In genomic region chr5:154625031-154625430, GRCh38 we compare ENCODE assay signal across 22 cellular contexts.
DNase-seq lines count a peak whose midpoint lies in the region; ATAC-seq and TF ChIP-seq lines count a peak whose summit lies in the region.
"Had no signal": no experiment of that assay in that cellular context is flagged by ENCODE, and none has a peak within 500 bp of the region (broad histone marks: within the 10 kb centered on the region; RNA-seq: fewer than 3 reads in every experiment).

No MANE protein-coding gene starts in this region.

- intact Hi-C loops in head of caudate nucleus (cut with DNase I) = no loop called here
- intact Hi-C loops in mammary epithelial cell (cut with micrococcal nuclease) = no loop called here

- POLR2A ChIA-PET in GM10248 (lab: Yijun Ruan, JAX) (no interaction called here), HEK293T (lab: Yijun Ruan, JAX) (no interaction called here)

- H3K36me3 ChIP-seq in mammary epithelial cell (ENCODE audit: insufficient read depth, low read length) = no peaks in the 10 kb centered on the region
- H3K36me3 ChIP-seq: BLaER1 had no signal

- no peaks in the 10 kb centered on the region for H3K79me2 ChIP-seq in mammary epithelial cell (ENCODE audit: insufficient read depth, low read length)

- H3K4me3 ChIP-seq in mammary epithelial cell (replicated peaks in 1 of 3; ENCODE audit: insufficient read depth in 1 of 3, low read depth in 2 of 3, low read length in 3 of 3) = no peak overlapping the region
- H3K4me3 ChIP-seq: A549, BLaER1, GM23338 had no signal

- no peak for ATAC-seq in GM18505 (IDR thresholded peaks at IDR 0.05; ENCODE audit: unreplicated experiment)
- ATAC-seq in HG03159 (IDR thresholded peaks at IDR 0.05; ENCODE audit: unreplicated experiment) = no peak
- ATAC-seq: A549; CD8-positive, alpha-beta T cell; GM23338; HCT116 had no signal

- H4K20me1 ChIP-seq in mammary epithelial cell (ENCODE audit: insufficient read depth, low read length) = no peaks in the 10 kb centered on the region
- H4K20me1 ChIP-seq: BLaER1 had no signal

- H3K9me3 ChIP-seq in mammary epithelial cell (replicated peaks; ENCODE audit: insufficient read depth, low read length) = no peaks in the 10 kb centered on the region
- H3K9me3 ChIP-seq: A549, BLaER1, Caco-2 had no signal

- in situ Hi-C loops in mammary epithelial cell (cut with MboI; ENCODE audit: low sequenced_read_pairs in 2 of 2) = loop anchor here in 1 of 2 donors (25.0 kb wide), 1 partner anchor 638 kb away; no protein-coding TSS in a partner anchor

- no TSS peak for BruUV-seq in mammary epithelial cell (replicated peaks; lab: Mats Ljungman, UMichigan)

- no peak for TF ChIP-seq CTCF in GM10248 (IDR thresholded peaks at IDR 0.05; ENCODE audit: control extremely low read depth, extremely low read depth, low read depth, missing control alignments)
- TF ChIP-seq CTCF in mammary epithelial cell (conservative IDR thresholded peaks at IDR 0.05 in 1 of 2, IDR thresholded peaks at IDR 0.05 in 1 of 2; ENCODE audit: extremely low read depth in 1 of 2, insufficient read depth in 1 of 2, low read depth in 1 of 2, low read length in 2 of 2) = no peak

- DNase-seq in AG20443 (ENCODE audit: low spot score) = peak; percentile 6
- peak; percentile 4 for DNase-seq in GM10248 (ENCODE audit: extremely low spot score)
- DNase-seq in HEK293T (ENCODE audit: extremely low spot score) = peak; percentile 2
- DNase-seq in head of caudate nucleus = peak in 24 of 42 donors; percentile 17 to 75 (median 37)
- no peak for DNase-seq in NCI-H128 (lab: John Stamatoyannopoulos, UW; ENCODE audit: unreplicated experiment)
- DNase-seq in mammary epithelial cell = no peak
- DNase-seq: 8988T; ACHN; Caco-2; CD4-positive, CD25-positive, alpha-beta regulatory T cell; CD8-positive, alpha-beta T cell; DMS153; DMS79 treated with DMSO at 0.1 percent for 48 hours; GF-D8; H9 had no signal

- CTCF ChIA-PET in GM10248 (lab: Yijun Ruan, JAX) (interaction anchor here (1.4 to 1.5 kb wide), 2 partner anchors 14 to 157 kb away, joined by 5 to 6 read pairs; no protein-coding TSS in a partner anchor), HEK293T (lab: Yijun Ruan, JAX) (no interaction called here), mammary epithelial cell (lab: Charles Lee; ENCODE audit: low non-redundant PET) (no interaction called here)

- 71% methylated on average over 5 of the region's 5 CpGs for WGBS in mammary epithelial cell (ENCODE audit: low coverage, missing lambda C conversion rate)

- no peak overlapping the region for H2AFZ ChIP-seq in mammary epithelial cell (ENCODE audit: low read depth, low read length)
- H2AFZ ChIP-seq: GM23338 had no signal

- no peak overlapping the region for H3K9ac ChIP-seq in mammary epithelial cell (ENCODE audit: insufficient read depth, low read length)
- H3K9ac ChIP-seq: BLaER1 had no signal

- no peak for TF ChIP-seq POLR2A in GM18505 (IDR thresholded peaks at IDR 0.05; ENCODE audit: borderline replicate concordance, extremely low read depth, insufficient read depth, insufficient read length)

- peaks cover 1% of the 10 kb centered on the region for H3K27me3 ChIP-seq in mammary epithelial cell (ENCODE audit: insufficient read depth, low read length)
- H3K27me3 ChIP-seq: BLaER1 had no signal

- dilution Hi-C loops in mammary epithelial cell (cut with HindIII; ENCODE audit: low sequenced_read_pairs) = no loop called here

- no peak overlapping the region for H3K27ac ChIP-seq in mammary epithelial cell (ENCODE audit: insufficient read depth, low read depth, low read length)
- H3K27ac ChIP-seq: A549, BLaER1, C4-2B had no signal

- H3K4me2 ChIP-seq in mammary epithelial cell (ENCODE audit: insufficient read depth, low read depth, low read length) = no peak overlapping the region
- H3K4me2 ChIP-seq: A549, BLaER1, GM23338 had no signal

- H3K4me1 ChIP-seq in mammary epithelial cell (ENCODE audit: insufficient read depth, low read length) = no peaks in the 10 kb centered on the region
- H3K4me1 ChIP-seq: A549, BLaER1, Caco-2 had no signal

TF ChIP-seq in HEK293T, 16 proteins besides CTCF, POLR2A, EP300 and RAD21:
- TF ChIP-seq NFRKB (IDR thresholded peaks at IDR 0.05) (no peak), SUZ12 (IDR thresholded peaks at IDR 0.05) (no peak), FOXK2 (IDR thresholded peaks at IDR 0.05) (no peak), LEF1 (IDR thresholded peaks at IDR 0.05; ENCODE audit: borderline replicate concordance) (no peak), HDGF (IDR thresholded peaks at IDR 0.05; ENCODE audit: borderline replicate concordance) (no peak), FOXA1 (IDR thresholded peaks at IDR 0.05) (no peak), ZNF384 (IDR thresholded peaks at IDR 0.05) (no peak), BHLHE40 (IDR thresholded peaks at IDR 0.05; ENCODE audit: borderline replicate concordance) (no peak)
TF ChIP-seq in HEK293T: peak in this region for 0.

Comparison
In these comparisons a context has a peak if more than half of its experiments do, and no peak if none do; other contexts are left out.
1. DNase-seq: peak in AG20443 (single experiment), GM10248 (single experiment), HEK293T (single experiment) and head of caudate nucleus (24 of 42); none in NCI-H128 (single experiment) and mammary epithelial cell (single experiment).